In the genomic region with DNA sequence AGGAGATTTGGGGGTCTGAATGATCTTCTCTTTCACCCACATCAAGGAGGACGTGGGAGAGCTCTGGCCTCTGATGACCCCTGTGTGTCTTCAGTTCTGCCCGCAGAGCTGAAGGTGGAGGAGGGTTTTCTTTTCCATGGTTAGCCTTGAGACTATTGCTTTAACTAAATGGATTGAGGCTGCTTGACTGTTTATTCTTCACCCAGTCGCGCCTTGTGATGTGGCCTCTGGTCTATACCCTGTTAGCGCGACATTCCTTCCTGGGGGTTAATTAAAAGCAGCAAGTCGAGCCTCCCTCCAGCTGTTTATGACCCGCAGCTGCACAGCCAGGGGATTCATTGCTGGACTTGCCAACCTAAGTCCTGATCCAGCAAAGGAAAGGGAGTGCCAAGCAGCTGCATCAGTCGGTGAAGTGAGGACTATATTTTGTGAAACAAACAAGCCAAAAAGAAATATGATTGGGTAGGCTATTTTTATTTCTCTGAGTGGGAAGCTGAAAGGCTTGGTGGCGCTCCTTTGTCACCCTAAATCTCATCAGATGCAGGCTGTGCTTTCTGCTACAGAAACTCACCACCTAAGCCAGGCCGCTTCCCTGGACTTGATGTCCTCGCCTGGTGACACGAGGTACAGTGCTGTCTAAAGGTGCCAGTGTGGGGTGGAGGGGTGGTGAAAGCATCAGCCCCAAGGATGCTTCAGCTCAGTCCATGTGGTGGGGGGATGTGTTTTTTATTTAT, we compare ENCODE assay signal across 1 cellular context.
TF ChIP-seq lines count a peak whose summit lies in the region.

No MANE protein-coding gene starts in this region.

TF ChIP-seq in K562, 482 proteins besides CTCF, POLR2A, EP300 and RAD21 (continued from another document):
- no peak for TF ChIP-seq TBP (optimal IDR thresholded peaks at IDR 0.05; ENCODE audit: low read depth, low read length)
- TF ChIP-seq, protein P1, sequence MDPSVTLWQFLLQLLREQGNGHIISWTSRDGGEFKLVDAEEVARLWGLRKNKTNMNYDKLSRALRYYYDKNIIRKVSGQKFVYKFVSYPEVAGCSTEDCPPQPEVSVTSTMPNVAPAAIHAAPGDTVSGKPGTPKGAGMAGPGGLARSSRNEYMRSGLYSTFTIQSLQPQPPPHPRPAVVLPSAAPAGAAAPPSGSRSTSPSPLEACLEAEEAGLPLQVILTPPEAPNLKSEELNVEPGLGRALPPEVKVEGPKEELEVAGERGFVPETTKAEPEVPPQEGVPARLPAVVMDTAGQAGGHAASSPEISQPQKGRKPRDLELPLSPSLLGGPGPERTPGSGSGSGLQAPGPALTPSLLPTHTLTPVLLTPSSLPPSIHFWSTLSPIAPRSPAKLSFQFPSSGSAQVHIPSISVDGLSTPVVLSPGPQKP (CRISPR knock-in tag; IDR thresholded peaks at IDR 0.05): no peak
TF ChIP-seq in K562: peak in this region for 1.
